In the genomic region with DNA sequence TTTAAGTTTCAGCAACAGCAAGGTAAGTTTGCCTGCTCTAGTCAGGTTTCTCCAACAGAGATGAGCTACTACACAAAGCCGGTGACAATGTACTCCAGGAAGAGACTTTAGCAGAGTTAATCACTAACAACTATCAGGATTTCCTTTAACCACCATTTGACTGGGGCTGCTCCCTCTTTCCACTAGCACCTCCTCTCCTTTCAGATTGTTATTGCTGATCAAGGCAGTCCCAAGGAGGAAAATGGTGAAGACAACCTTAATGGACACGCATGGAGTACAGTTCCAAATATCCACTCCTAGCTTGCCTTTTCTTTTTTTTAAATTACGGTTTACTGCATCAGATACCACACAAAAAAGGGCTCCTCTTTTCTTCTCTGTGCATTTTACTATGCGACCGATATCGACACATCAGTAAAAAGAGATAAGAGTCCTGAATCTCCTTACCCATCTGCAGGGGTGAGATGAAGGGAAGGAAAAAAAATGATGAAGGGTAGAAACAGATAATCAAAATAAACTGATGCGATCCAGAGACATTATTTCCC, we compare ENCODE assay signal across 8 cellular contexts. TPM values are rescaled to one million over a fixed set of nuclear protein-coding genes. Genes with fewer than 3 reads are reported as not detected.
DNase-seq lines count a peak whose midpoint lies in the region; ATAC-seq and TF ChIP-seq lines count a peak whose summit lies in the region.

No MANE protein-coding gene starts in this region.

- peak overlapping the region; percentile 87 for H3K27ac ChIP-seq in BLaER1
- H3K27ac ChIP-seq in colonic mucosa = peak overlapping the region; percentile 86
- peak overlapping the region; percentile 98 for H3K27ac ChIP-seq in mesodermal cell (ENCODE audit: low read depth, low read length, severe bottlenecking)
- peak overlapping the region; percentile 94 for H3K27ac ChIP-seq in vagina

- peak overlapping the region; percentile 88 for H3K4me3 ChIP-seq in BLaER1
- H3K4me3 ChIP-seq in colonic mucosa = peak overlapping the region; percentile 82
- H3K4me3 ChIP-seq in mesodermal cell (ENCODE audit: extremely low read depth, insufficient read depth, low read length, poor library complexity, severe bottlenecking) = peak overlapping the region; percentile 74
- H3K4me3 ChIP-seq in vagina = peak overlapping the region; percentile 89 to 96

- H3K9ac ChIP-seq in BLaER1 (peak overlapping the region; percentile 88), colonic mucosa (ENCODE audit: low read depth in 2 of 2, low read length in 2 of 2) (peak overlapping the region; percentile 75 to 82)

- WGBS in mesodermal cell (ENCODE audit: insufficient coverage in 2 of 2), 2 experiments = 7 to 13% methylated on average over 2 to 3 of the region's 7 CpGs

- peak overlapping the region; percentile 94 for H3K4me2 ChIP-seq in BLaER1

- H3K36me3 ChIP-seq in BLaER1 (peaks cover 11% of the 10 kb centered on the region), colonic mucosa (no peaks in the 10 kb centered on the region), mesodermal cell (ENCODE audit: control insufficient read depth, insufficient read depth, low read length) (peaks cover under 1% of the 10 kb centered on the region), vagina (no peaks in the 10 kb centered on the region)

- peaks cover 33% of the 10 kb centered on the region for H4K20me1 ChIP-seq in BLaER1

- H3K9me3 ChIP-seq in BLaER1 (no peaks in the 10 kb centered on the region), colonic mucosa (no peaks in the 10 kb centered on the region), mesodermal cell (ENCODE audit: control insufficient read depth, low read length) (no peaks in the 10 kb centered on the region), vagina (no peaks in the 10 kb centered on the region)

- H3K27me3 ChIP-seq in BLaER1 (no peaks in the 10 kb centered on the region), colonic mucosa (no peaks in the 10 kb centered on the region), vagina (no peaks in the 10 kb centered on the region)

- TF ChIP-seq CTCF in colonic mucosa (IDR thresholded peaks at IDR 0.05) (no peak), vagina (IDR thresholded peaks at IDR 0.05) (no peak), omental fat pad (IDR thresholded peaks at IDR 0.05) (no peak)

- ATAC-seq in GM21515 (IDR thresholded peaks at IDR 0.05; ENCODE audit: unreplicated experiment) (peak; percentile 22), GM19467 (IDR thresholded peaks at IDR 0.05; ENCODE audit: unreplicated experiment) (no peak), omental fat pad (ENCODE audit: low FRiP score) (no peak)

- no peak for TF ChIP-seq POLR2A in vagina (IDR thresholded peaks at IDR 0.05)

- DNase-seq in OCI-M1 (lab: John Stamatoyannopoulos, UW) (peak; percentile 81), colonic mucosa (peak; percentile 47), vagina (ENCODE audit: extremely low spot score in 2 of 2) (no peak), omental fat pad (ENCODE audit: low spot score) (no peak)

- H3K4me1 ChIP-seq in BLaER1 (peaks cover 50% of the 10 kb centered on the region), colonic mucosa (peaks cover 22% of the 10 kb centered on the region), mesodermal cell (ENCODE audit: control insufficient read depth, insufficient read depth, low read length, poor library complexity, severe bottlenecking) (peaks cover 31% of the 10 kb centered on the region), vagina (peaks cover 48% of the 10 kb centered on the region)

- intact Hi-C loops in colonic mucosa (cut with DNase I) (no loop called here), vagina (cut with DNase I) (no loop called here)

RNA-seq across cellular contexts. Expression of a gene that starts 30.9 kb away (rescaled TPM):
- total RNA-seq in colonic mucosa (10 to 100 TPM; 27.9 to 35.4 TPM), vagina (14.2 TPM), omental fat pad (10 to 100 TPM; 12.2 to 19.0 (median 14.0) TPM)
- polyA plus RNA-seq in mesodermal cell (2013, experiment 1 of 2) = 34.6 TPM
- polyA plus RNA-seq in mesodermal cell (2013, experiment 2 of 2) = 28.1 TPM

RNA-seq across cellular contexts. Expression of a gene that starts 43.2 kb away (rescaled TPM):
- 10 to 100 TPM; 34.7 to 72.0 TPM for total RNA-seq in colonic mucosa
- polyA plus RNA-seq in mesodermal cell (2013, experiment 1 of 2) = 57.4 TPM
- polyA plus RNA-seq in mesodermal cell (2013, experiment 2 of 2) = 49.7 TPM
- total RNA-seq in vagina = 44.9 TPM
- 10 to 100 TPM; 21.3 to 35.9 (median 27.8) TPM for total RNA-seq in omental fat pad

Comparison
In these comparisons a context has a peak if more than half of its experiments do, and no peak if none do; other contexts are left out.
1. DNase-seq: peak in OCI-M1 (single experiment) and colonic mucosa (single experiment); none in vagina (0 of 2) and omental fat pad (single experiment).
2. Peak in every context shown above with its lines, with median percentiles within 50 percentile points of each other: H3K27ac ChIP-seq and H3K4me3 ChIP-seq.